Comparison of ENCODE assay signal across 25 cellular contexts in genomic region chr16:85042126-85042525, GRCh38.
"Had no signal": no experiment of that assay in that cellular context is flagged by ENCODE, and none has a peak within 500 bp of the region (broad histone marks: within the 10 kb centered on the region; RNA-seq: fewer than 3 reads in every experiment).

No MANE protein-coding gene starts in this region.

- H3K4me3 ChIP-seq: cardiac muscle cell, right lobe of liver, suprapubic skin, tibial nerve had no signal

- H3K9me3 ChIP-seq: right lobe of liver, suprapubic skin, tibial nerve had no signal

- ATAC-seq: activated CD8-positive, alpha-beta memory T cell treated with anti-CD3 and anti-CD28 coated beads, Interleukin-2, amount 10 ng/mL, durations not matched to agents 7 days and 5 days; activated CD8-positive, alpha-beta T cell treated with anti-CD3 and anti-CD28 coated beads for 36 hours; left ventricle myocardium superior; right lobe of liver; stimulated activated effector memory CD8-positive, alpha-beta T cell treated with anti-CD3 and anti-CD28 coated beads, Interleukin-12 subunit alpha, Interleukin-12 subunit beta, amount 100 ng/mL, for 72 hours; stimulated activated naive CD8-positive, alpha-beta T cell treated with anti-CD3 and anti-CD28 coated beads, Interleukin-15, amount 100 ng/mL, for 72 hours had no signal

- H3K27ac Mint-ChIP-seq: activated CD4-positive, alpha-beta T cell treated with anti-CD3 and anti-CD28 coated beads, Interleukin-2, amount 10 ng/mL, durations not matched to agents 7 days and 5 days; activated CD8-positive, alpha-beta memory T cell treated with anti-CD3 and anti-CD28 coated beads, Interleukin-2, amount 10 ng/mL, durations not matched to agents 7 days and 5 days; activated CD8-positive, alpha-beta T cell treated with anti-CD3 and anti-CD28 coated beads for 36 hours; activated naive CD4-positive, alpha-beta T cell treated with anti-CD3 and anti-CD28 coated beads, Interleukin-2, amount 10 ng/mL, durations not matched to agents 7 days and 5 days; stimulated activated effector memory CD8-positive, alpha-beta T cell treated with anti-CD3 and anti-CD28 coated beads, Interleukin-12 subunit alpha, Interleukin-12 subunit beta, amount 100 ng/mL, for 72 hours; stimulated activated naive CD8-positive, alpha-beta T cell treated with anti-CD3 and anti-CD28 coated beads, Interleukin-15, amount 100 ng/mL, for 72 hours; T-helper 2 cell treated with Interferon-gamma antibody and Interleukin-4, amounts not matched to agents 5 μg/mL and 100 μg/mL, for 36 hours had no signal

- H3K36me3 ChIP-seq: cardiac muscle cell, right lobe of liver, suprapubic skin, tibial nerve, WERI-Rb-1 had no signal

- H3K36me3 Mint-ChIP-seq: activated CD8-positive, alpha-beta memory T cell treated with anti-CD3 and anti-CD28 coated beads, Interleukin-2, amount 10 ng/mL, durations not matched to agents 7 days and 5 days; stimulated activated effector memory CD8-positive, alpha-beta T cell treated with anti-CD3 and anti-CD28 coated beads, Interleukin-12 subunit alpha, Interleukin-12 subunit beta, amount 100 ng/mL, for 72 hours had no signal

- H3K27ac ChIP-seq: cardiac muscle cell, right lobe of liver, suprapubic skin, tibial nerve, WERI-Rb-1 had no signal

- H3K4me1 ChIP-seq: right lobe of liver, suprapubic skin, tibial nerve had no signal

- H3K4me3 Mint-ChIP-seq: activated CD4-positive, alpha-beta T cell treated with anti-CD3 and anti-CD28 coated beads, Interleukin-2, amount 10 ng/mL, durations not matched to agents 7 days and 5 days; activated CD8-positive, alpha-beta memory T cell treated with anti-CD3 and anti-CD28 coated beads, Interleukin-2, amount 10 ng/mL, durations not matched to agents 7 days and 5 days; activated CD8-positive, alpha-beta T cell treated with anti-CD3 and anti-CD28 coated beads for 36 hours; activated naive CD4-positive, alpha-beta T cell treated with anti-CD3 and anti-CD28 coated beads, Interleukin-2, amount 10 ng/mL, durations not matched to agents 7 days and 5 days; stimulated activated effector memory CD8-positive, alpha-beta T cell treated with anti-CD3 and anti-CD28 coated beads, Interleukin-12 subunit alpha, Interleukin-12 subunit beta, amount 100 ng/mL, for 72 hours; stimulated activated naive CD8-positive, alpha-beta T cell treated with anti-CD3 and anti-CD28 coated beads, Interleukin-15, amount 100 ng/mL, for 72 hours; T-helper 2 cell treated with Interferon-gamma antibody and Interleukin-4, amounts not matched to agents 5 μg/mL and 100 μg/mL, for 36 hours had no signal

- DNase-seq: activated CD4-positive, alpha-beta T cell treated with anti-CD3 and anti-CD28 coated beads, Interleukin-2, amount 10 ng/mL, durations not matched to agents 7 days and 5 days; activated CD4-positive, CD25-positive, alpha-beta regulatory T cell treated with anti-CD3 and anti-CD28 coated beads, Interleukin-2, amount 50 U/mL, for 72 hours; activated CD8-positive, alpha-beta memory T cell treated with anti-CD3 and anti-CD28 coated beads, Interleukin-2, amount 10 ng/mL, durations not matched to agents 7 days and 5 days; activated CD8-positive, alpha-beta T cell treated with anti-CD3 and anti-CD28 coated beads for 36 hours; activated effector memory CD4-positive, alpha-beta T cell treated with anti-CD3 and anti-CD28 coated beads, Interleukin-2, amount 50 U/mL, for 16 hours; activated naive CD4-positive, alpha-beta T cell treated with anti-CD3 and anti-CD28 coated beads, Interleukin-2, amount 10 ng/mL, durations not matched to agents 7 days and 5 days; activated T-cell treated with anti-CD3 and anti-CD28 coated beads for 4 hours; amygdala; cortex of kidney; erythroblast; foreskin melanocyte; hippocampal formation; left ventricle myocardium superior; mammary epithelial cell; occipital lobe; right lobe of liver; small intestine; stimulated activated CD4-positive, alpha-beta T cell treated with anti-CD3 and anti-CD28 coated beads, Interleukin-2, amount 100 ng/mL, for 24 hours; stimulated activated naive CD8-positive, alpha-beta T cell treated with anti-CD3 and anti-CD28 coated beads, Interleukin-15, amount 100 ng/mL, for 72 hours; WERI-Rb-1 had no signal

- H3K9me3 Mint-ChIP-seq: activated CD4-positive, alpha-beta T cell treated with anti-CD3 and anti-CD28 coated beads, Interleukin-2, amount 10 ng/mL, durations not matched to agents 7 days and 5 days; activated CD8-positive, alpha-beta T cell treated with anti-CD3 and anti-CD28 coated beads for 36 hours; activated naive CD4-positive, alpha-beta T cell treated with anti-CD3 and anti-CD28 coated beads, Interleukin-2, amount 10 ng/mL, durations not matched to agents 7 days and 5 days; stimulated activated effector memory CD8-positive, alpha-beta T cell treated with anti-CD3 and anti-CD28 coated beads, Interleukin-12 subunit alpha, Interleukin-12 subunit beta, amount 100 ng/mL, for 72 hours; stimulated activated naive CD8-positive, alpha-beta T cell treated with anti-CD3 and anti-CD28 coated beads, Interleukin-15, amount 100 ng/mL, for 72 hours; T-helper 2 cell treated with Interferon-gamma antibody and Interleukin-4, amounts not matched to agents 5 μg/mL and 100 μg/mL, for 36 hours had no signal

- H3K4me1 Mint-ChIP-seq: activated CD8-positive, alpha-beta memory T cell treated with anti-CD3 and anti-CD28 coated beads, Interleukin-2, amount 10 ng/mL, durations not matched to agents 7 days and 5 days had no signal

- H3K27me3 Mint-ChIP-seq: activated CD4-positive, alpha-beta T cell treated with anti-CD3 and anti-CD28 coated beads, Interleukin-2, amount 10 ng/mL, durations not matched to agents 7 days and 5 days; activated CD8-positive, alpha-beta memory T cell treated with anti-CD3 and anti-CD28 coated beads, Interleukin-2, amount 10 ng/mL, durations not matched to agents 7 days and 5 days; activated CD8-positive, alpha-beta T cell treated with anti-CD3 and anti-CD28 coated beads for 36 hours; stimulated activated naive CD8-positive, alpha-beta T cell treated with anti-CD3 and anti-CD28 coated beads, Interleukin-15, amount 100 ng/mL, for 72 hours had no signal
